In the genomic region with DNA sequence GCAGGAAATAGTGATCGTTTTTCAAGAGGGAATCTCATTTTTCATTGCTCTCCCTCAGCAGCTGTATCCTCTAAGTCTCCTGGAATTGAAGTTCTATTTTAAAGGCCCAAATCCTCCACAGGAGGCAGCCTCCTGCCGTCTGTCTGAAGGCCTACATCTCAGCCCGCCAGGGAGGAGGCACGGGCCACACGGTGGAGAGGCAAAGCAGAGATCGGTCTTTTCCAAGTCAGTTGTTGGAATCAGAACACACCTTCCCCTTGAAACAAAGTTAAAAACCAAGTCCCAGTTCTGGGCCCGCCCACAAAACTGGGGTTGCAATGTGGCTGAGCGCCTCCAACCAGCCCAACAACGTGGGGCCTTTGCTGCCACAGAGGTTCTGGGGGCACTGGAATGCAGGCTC, we compare ENCODE assay signal across 11 cellular contexts.
DNase-seq lines count a peak whose midpoint lies in the region; ATAC-seq and TF ChIP-seq lines count a peak whose summit lies in the region.
"Had no signal": no experiment of that assay in that cellular context is flagged by ENCODE, and none has a peak within 500 bp of the region (broad histone marks: within the 10 kb centered on the region; RNA-seq: fewer than 3 reads in every experiment).

No MANE protein-coding gene starts in this region.

- TF ChIP-seq CTCF in A673 (conservative IDR thresholded peaks at IDR 0.05; ENCODE audit: low read depth, low read length): peak; percentile 34; the same call in 1 of the 2 replicates
- TF ChIP-seq CTCF in H9 (conservative IDR thresholded peaks at IDR 0.05): peak; percentile 26; the same call in 1 of the 3 replicates
- TF ChIP-seq CTCF in natural killer cell (IDR thresholded peaks at IDR 0.05): no peak

- ATAC-seq in natural killer cell (no peak), GM21717 (IDR thresholded peaks at IDR 0.05; ENCODE audit: unreplicated experiment) (no peak), sciatic nerve (no peak)

- H3K27ac ChIP-seq in A673 (ENCODE audit: low read depth, low read length, poor library complexity, severe bottlenecking) (peak overlapping the region; percentile 40), H9 (ENCODE audit: insufficient read length, low read depth, low read length) (no peak overlapping the region), caudate nucleus (ENCODE audit: low read depth, low read length) (peak overlapping the region; percentile 78)

- no peak overlapping the region for H2BK20ac ChIP-seq in H9 (ENCODE audit: low read depth, low read length, poor library complexity, severe bottlenecking)

- CTCF ChIA-PET in A673 (lab: Charles Lee): no interaction called here

- no peak overlapping the region for H4K91ac ChIP-seq in H9 (ENCODE audit: insufficient read length, low read depth, low read length)

- H2BK15ac ChIP-seq in H9 (ENCODE audit: low read depth, low read length): no peak overlapping the region

- no peak overlapping the region for H3K4me2 ChIP-seq in H9 (ENCODE audit: insufficient read depth, insufficient read length, low read length)

- peaks cover 5% of the 10 kb centered on the region; the same call in 1 of the 2 replicates for H3K79me2 ChIP-seq in H9 (ENCODE audit: insufficient read depth, low read length)

- H3K4me1 Mint-ChIP-seq in H9: peaks cover 66 to 69% of the 10 kb centered on the region in 2 experiments
- H3K4me1 Mint-ChIP-seq in natural killer cell: peaks cover 81 to 90% of the 10 kb centered on the region in 2 donors

- no peaks in the 10 kb centered on the region for H3K9me3 Mint-ChIP-seq in H9
- no peaks in the 10 kb centered on the region for H3K9me3 Mint-ChIP-seq in natural killer cell

- H2AK5ac ChIP-seq in H9 (ENCODE audit: insufficient read length, low read length): no peak overlapping the region

- no peak overlapping the region for H3K14ac ChIP-seq in H9 (ENCODE audit: insufficient read depth, low read length)

- no peak overlapping the region for H2AFZ ChIP-seq in H9 (ENCODE audit: low read length)

- H3K4ac ChIP-seq in H9 (ENCODE audit: low read depth, low read length): no peak overlapping the region

- H3K36me3 Mint-ChIP-seq in H9 (ENCODE audit: insufficient read depth in 1 of 3, low read depth in 3 of 3) (peaks cover 0 to 3% (median 0%) of the 10 kb centered on the region in 3 experiments; a peak in 1 of 7 replicates), natural killer cell (no peaks in the 10 kb centered on the region)

- no TSS peak for BruUV-seq in A673 (replicated peaks; lab: Mats Ljungman, UMichigan)

- H4K8ac ChIP-seq in H9 (replicated peaks; ENCODE audit: insufficient read length, low read depth, low read length): no peak overlapping the region

- H2BK120ac ChIP-seq in H9 (ENCODE audit: low read depth, low read length, poor library complexity, severe bottlenecking): no peak overlapping the region

- no peak overlapping the region for H3K18ac ChIP-seq in H9 (ENCODE audit: insufficient read length, low read depth, low read length)

- no peak overlapping the region for H2BK12ac ChIP-seq in H9 (ENCODE audit: insufficient read length, low read depth, low read length)

- H3K27me3 Mint-ChIP-seq in H9 (ENCODE audit: low read depth) (no peaks in the 10 kb centered on the region), natural killer cell (ENCODE audit: low read depth in 2 of 2) (no peaks in the 10 kb centered on the region)

- no peak overlapping the region for H3K4me3 ChIP-seq in A673 (ENCODE audit: low read depth, low read length, poor library complexity, severe bottlenecking)

- H3K9me3 ChIP-seq in A673 (ENCODE audit: low read depth, low read length, poor library complexity, severe bottlenecking) (no peaks in the 10 kb centered on the region), H9 (ENCODE audit: control insufficient read depth, low read depth, low read length) (no peaks in the 10 kb centered on the region)

- H3K23me2 ChIP-seq in H9 (ENCODE audit: insufficient read length, low read depth, low read length, poor library complexity, severe bottlenecking): no peaks in the 10 kb centered on the region

- H2BK5ac ChIP-seq in H9 (ENCODE audit: insufficient read length, low read length): no peak overlapping the region

- H4K20me1 ChIP-seq in H9 (ENCODE audit: control insufficient read depth, insufficient read depth, insufficient read length): no peaks in the 10 kb centered on the region

- POLR2A ChIA-PET in A673 (lab: Charles Lee; ENCODE audit: low non-redundant PET): no interaction called here

- peak; percentile 47 for DNase-seq in A673 (ENCODE audit: low spot score)
- no peak for DNase-seq in H9
- DNase-seq in caudate nucleus (lab: John Stamatoyannopoulos, UW): no peak
- DNase-seq in natural killer cell: no peak
- DNase-seq in NOMO-1 treated with DMSO at 0.1 percent for 48 hours (lab: John Stamatoyannopoulos, UW; ENCODE audit: unreplicated experiment): no peak
- DNase-seq in retina: no peak
- DNase-seq in sciatic nerve (ENCODE audit: low spot score): no peak
- DNase-seq: activated effector memory CD4-positive, alpha-beta T cell treated with anti-CD3 and anti-CD28 coated beads, Interleukin-2, amount 50 U/mL, for 16 hours; small intestine; stimulated activated naive CD4-positive, alpha-beta T cell had no signal

- WGBS in H9 (ENCODE audit: extremely low coverage, insufficient read length, low lambda C conversion rate): no CpG with 5 or more reads among the region's 9 CpGs

- no peak overlapping the region for H3K23ac ChIP-seq in H9 (ENCODE audit: insufficient read length, low read depth, low read length)

- H3K27ac Mint-ChIP-seq in H9: peak overlapping the region; percentile 4 to 85 (median 68); a peak in 4 of 7 replicates
- H3K27ac Mint-ChIP-seq in natural killer cell: peak overlapping the region; percentile 98 to 99

- no peak overlapping the region for H3K9ac ChIP-seq in H9 (ENCODE audit: extremely low read depth, insufficient read length, low read length)

- H4K5ac ChIP-seq in H9 (ENCODE audit: insufficient read length, low read depth, low read length): no peak overlapping the region

- H3T11ph ChIP-seq in H9 (ENCODE audit: low read length): no peak overlapping the region

- H3K79me1 ChIP-seq in H9 (ENCODE audit: insufficient read depth, low read depth, low read length, poor library complexity, severe bottlenecking): no peaks in the 10 kb centered on the region

- H3K27me3 ChIP-seq in A673 (replicated peaks; ENCODE audit: insufficient read depth, low read depth, low read length, poor library complexity) (no peaks in the 10 kb centered on the region), H9 (ENCODE audit: insufficient read depth, low read length) (no peaks in the 10 kb centered on the region)

- no peak overlapping the region for H3K4me3 Mint-ChIP-seq in H9
- peak overlapping the region; percentile 64 for H3K4me3 Mint-ChIP-seq in natural killer cell

- H3K56ac ChIP-seq in H9 (ENCODE audit: insufficient read length, low read depth, low read length): no peak overlapping the region

- H3K36me3 ChIP-seq in A673 (ENCODE audit: insufficient read depth, low read length, poor library complexity, severe bottlenecking): no peaks in the 10 kb centered on the region

- intact Hi-C loops in A673 (cut with micrococcal nuclease; ENCODE audit: unreplicated experiment) (no loop called here), natural killer cell (cut with micrococcal nuclease) (no loop called here), sciatic nerve (cut with DNase I) (no loop called here)

- H3K4me1 ChIP-seq in A673 (ENCODE audit: insufficient read depth, low read length, poor library complexity, severe bottlenecking) (peaks cover 41% of the 10 kb centered on the region), H9 (ENCODE audit: insufficient read depth, low read length) (peaks cover 5% of the 10 kb centered on the region; the same call in 1 of the 2 replicates)
